ENCODE assay signal across 28 cellular contexts in genomic region chr7:2085804-2086203, GRCh38.
"Had no signal": no experiment of that assay in that cellular context is flagged by ENCODE, and none has a peak within 500 bp of the region (broad histone marks: within the 10 kb centered on the region; RNA-seq: fewer than 3 reads in every experiment).

No MANE protein-coding gene starts in this region.

- H3K27ac ChIP-seq: neural progenitor cell, neutrophil, parathyroid adenoma, psoas muscle, right lobe of liver, sigmoid colon, stomach, suprapubic skin, testis, tibial artery, transverse colon, upper lobe of right lung, uterus had no signal

- H3K9me3 ChIP-seq: neutrophil, psoas muscle, right lobe of liver, sigmoid colon, stomach, suprapubic skin, testis, tibial artery, transverse colon, upper lobe of right lung, uterus had no signal

- H3K9me3 Mint-ChIP-seq: naive B cell; natural killer cell; nephron; neural progenitor cell; stimulated activated effector memory CD8-positive, alpha-beta T cell treated with anti-CD3 and anti-CD28 coated beads, Interleukin-12 subunit alpha, Interleukin-12 subunit beta, amount 100 ng/mL, for 72 hours; stimulated activated naive B cell treated with anti-CD40 and anti-IgM and Interleukin-4, amounts not matched to agents 10 μg/mL and 1 μg/mL and 100 μg/mL, for 72 hours; stimulated activated naive CD8-positive, alpha-beta T cell treated with anti-CD3 and anti-CD28 coated beads, Interleukin-15, Interleukin-2, amounts not matched to agents 100 ng/mL and 50 ng/mL, for 24 hours; type B pancreatic cell had no signal

- H3K27me3 ChIP-seq: neural progenitor cell, neutrophil, right lobe of liver, sigmoid colon, stomach, suprapubic skin, testis, tibial artery, transverse colon, upper lobe of right lung, uterus had no signal

- H2AFZ ChIP-seq: neural progenitor cell, parathyroid adenoma had no signal

- H3K27ac Mint-ChIP-seq: nephron; neural progenitor cell; progenitor cell of endocrine pancreas; stimulated activated naive B cell treated with anti-CD40 and anti-IgM and Interleukin-4, amounts not matched to agents 10 μg/mL and 1 μg/mL and 100 μg/mL, for 72 hours; type B pancreatic cell had no signal

- H3K4me3 Mint-ChIP-seq: naive B cell; nephron; neural progenitor cell; stimulated activated effector memory CD8-positive, alpha-beta T cell treated with anti-CD3 and anti-CD28 coated beads, Interleukin-12 subunit alpha, Interleukin-12 subunit beta, amount 100 ng/mL, for 72 hours; stimulated activated naive B cell treated with anti-CD40 and anti-IgM and Interleukin-4, amounts not matched to agents 10 μg/mL and 1 μg/mL and 100 μg/mL, for 72 hours; stimulated activated naive CD8-positive, alpha-beta T cell treated with anti-CD3 and anti-CD28 coated beads, Interleukin-15, Interleukin-2, amounts not matched to agents 100 ng/mL and 50 ng/mL, for 24 hours; type B pancreatic cell had no signal

- DNase-seq: naive B cell; natural killer cell; psoas muscle; right cardiac atrium; right lobe of liver; sigmoid colon; small intestine; stimulated activated CD4-positive, alpha-beta T cell treated with anti-CD3 and anti-CD28 coated beads, Interleukin-15, amount 100 ng/mL, for 24 hours; stimulated activated CD4-positive, alpha-beta T cell treated with anti-CD3 and anti-CD28 coated beads, Interleukin-2, amount 100 ng/mL, for 24 hours; stimulated activated CD4-positive, alpha-beta T cell treated with anti-CD3 and anti-CD28 coated beads, Interleukin-2, amount 100 ng/mL, for 48 hours; stimulated activated CD4-positive, alpha-beta T cell treated with anti-CD3 and anti-CD28 coated beads, Interleukin-4, amount 100 ng/mL, for 24 hours; stimulated activated naive B cell treated with anti-CD40 and anti-IgM and Interleukin-4, amounts not matched to agents 10 μg/mL and 1 μg/mL and 100 μg/mL, for 72 hours; stimulated activated naive CD4-positive, alpha-beta T cell treated with Interleukin-2 at 50 U/mL for 16 hours; stomach; testis; tibial artery; transverse colon; upper lobe of right lung; uterus had no signal

- H3K4me3 ChIP-seq: neural progenitor cell, psoas muscle, right lobe of liver, sigmoid colon, stomach, suprapubic skin, testis, tibial artery, transverse colon, upper lobe of right lung, uterus had no signal

- ATAC-seq: right cardiac atrium; right lobe of liver; stimulated activated effector memory CD8-positive, alpha-beta T cell treated with anti-CD3 and anti-CD28 coated beads, Interleukin-12 subunit alpha, Interleukin-12 subunit beta, amount 100 ng/mL, for 72 hours; upper lobe of right lung had no signal

- H3K4me2 ChIP-seq: neural progenitor cell had no signal

- H3K4me1 ChIP-seq: parathyroid adenoma, psoas muscle, right lobe of liver, sigmoid colon, stomach, suprapubic skin, testis, tibial artery, transverse colon, upper lobe of right lung had no signal

- H3K27me3 Mint-ChIP-seq: naive B cell; progenitor cell of endocrine pancreas; stimulated activated naive B cell treated with anti-CD40 and anti-IgM and Interleukin-4, amounts not matched to agents 10 μg/mL and 1 μg/mL and 100 μg/mL, for 72 hours; stimulated activated naive CD8-positive, alpha-beta T cell treated with anti-CD3 and anti-CD28 coated beads, Interleukin-15, Interleukin-2, amounts not matched to agents 100 ng/mL and 50 ng/mL, for 24 hours; type B pancreatic cell had no signal

- H3K9ac ChIP-seq: neural progenitor cell, parathyroid adenoma had no signal

- H3K36me3 ChIP-seq: neural progenitor cell, right lobe of liver, transverse colon, uterus had no signal

- FAIRE-seq: small intestine had no signal
